8 cellular contexts compared by ENCODE assay signal in genomic region chr6:131135244-131136020, GRCh38. TPM values are rescaled to one million over a fixed set of nuclear protein-coding genes. Genes with fewer than 3 reads are reported as not detected.
DNase-seq lines count a peak whose midpoint lies in the region; ATAC-seq and TF ChIP-seq lines count a peak whose summit lies in the region.

AKAP7 (plus strand) TSS chr6:131135467; CDS start chr6:131135764, 297 bp downstream.

- no peaks in the 10 kb centered on the region for H3K4me1 Mint-ChIP-seq in activated T-helper 17 cell treated with anti-CD3 and anti-CD28 coated beads, Interleukin-2, amount 50 U/mL, for 72 hours
- H3K4me1 Mint-ChIP-seq in naive B cell, result peaks cover 17 to 30% (median 20%) of the 10 kb centered on the region in 3 donors
- peaks cover 18% of the 10 kb centered on the region for H3K4me1 Mint-ChIP-seq in stimulated activated memory B cell treated with anti-CD40 and anti-IgM and Interleukin-4, amounts not matched to agents 10 μg/mL and 1 μg/mL and 100 μg/mL, for 72 hours

- H3K4me1 ChIP-seq in PC-9 (replicated peaks; ENCODE audit: insufficient read depth), result peaks cover 7% of the 10 kb centered on the region; the same call in 1 of the 2 replicates
- H3K4me1 ChIP-seq in fibroblast of lung (ENCODE audit: control insufficient read depth, extremely low read depth, insufficient read depth, low read length), result peaks cover 2% of the 10 kb centered on the region

- no peaks in the 10 kb centered on the region; the same call in 1 of the 2 replicates for H3K27me3 ChIP-seq in PC-9 (ENCODE audit: insufficient read depth, low read depth)
- no peaks in the 10 kb centered on the region for H3K27me3 ChIP-seq in fibroblast of lung (ENCODE audit: control insufficient read depth, insufficient read depth, low read length)

- H3K36me3 ChIP-seq in PC-9 (ENCODE audit: low read depth) (no peaks in the 10 kb centered on the region), fibroblast of lung (ENCODE audit: control insufficient read depth, insufficient read depth, low read length) (no peaks in the 10 kb centered on the region)

- no peaks in the 10 kb centered on the region; the same call in none of the 2 replicates for H3F3A ChIP-seq in PC-9 (ENCODE audit: insufficient read depth, low read depth)

- POLR2A ChIA-PET in PC-9 (lab: Charles Lee; ENCODE audit: unreplicated experiment), result no interaction called here

- BruUV-seq in PC-9 (replicated peaks; lab: Mats Ljungman, UMichigan), result no TSS peak

- H3K4me3 ChIP-seq in PC-9 (peak within 1 kb of the TSS; percentile 65), fibroblast of lung (replicated peaks in 1 of 4; ENCODE audit: control extremely low read depth in 1 of 4, insufficient read depth in 1 of 4, low read depth in 3 of 4, low read length in 4 of 4) (peak within 1 kb of the TSS; percentile 60 to 87 (median 80))

- peak within 1 kb of the TSS; percentile 87 for H3K4me3 Mint-ChIP-seq in activated T-helper 17 cell treated with anti-CD3 and anti-CD28 coated beads, Interleukin-2, amount 50 U/mL, for 72 hours
- peak within 1 kb of the TSS; percentile 86 to 99 (median 98) for H3K4me3 Mint-ChIP-seq in naive B cell
- peak within 1 kb of the TSS; percentile 88 for H3K4me3 Mint-ChIP-seq in stimulated activated memory B cell treated with anti-CD40 and anti-IgM and Interleukin-4, amounts not matched to agents 10 μg/mL and 1 μg/mL and 100 μg/mL, for 72 hours

- H3K9me3 ChIP-seq in PC-9 (ENCODE audit: insufficient read depth, low read depth) (no peaks in the 10 kb centered on the region), fibroblast of lung (ENCODE audit: control insufficient read depth, insufficient read depth, low read depth, low read length) (no peaks in the 10 kb centered on the region)

- peak within 1 kb of the TSS; percentile 84 for H3K27ac Mint-ChIP-seq in activated T-helper 17 cell treated with anti-CD3 and anti-CD28 coated beads, Interleukin-2, amount 50 U/mL, for 72 hours
- H3K27ac Mint-ChIP-seq in naive B cell, result peak within 1 kb of the TSS; percentile 92 to 98 (median 97)
- H3K27ac Mint-ChIP-seq in stimulated activated memory B cell treated with anti-CD40 and anti-IgM and Interleukin-4, amounts not matched to agents 10 μg/mL and 1 μg/mL and 100 μg/mL, for 72 hours, result peak within 1 kb of the TSS; percentile 92

- H3K79me2 ChIP-seq in PC-9 (ENCODE audit: low read depth) (no peaks in the 10 kb centered on the region), fibroblast of lung (ENCODE audit: control insufficient read depth, insufficient read depth, low read length) (no peaks in the 10 kb centered on the region)

- intact Hi-C loops in PC-9 (cut with micrococcal nuclease; ENCODE audit: unreplicated experiment), result no loop called here

- CTCF ChIA-PET in PC-9 (lab: Charles Lee), result no interaction called here

- H3K27me3 Mint-ChIP-seq in activated T-helper 17 cell treated with anti-CD3 and anti-CD28 coated beads, Interleukin-2, amount 50 U/mL, for 72 hours, result no peaks in the 10 kb centered on the region
- no peaks in the 10 kb centered on the region for H3K27me3 Mint-ChIP-seq in naive B cell
- no peaks in the 10 kb centered on the region for H3K27me3 Mint-ChIP-seq in stimulated activated memory B cell treated with anti-CD40 and anti-IgM and Interleukin-4, amounts not matched to agents 10 μg/mL and 1 μg/mL and 100 μg/mL, for 72 hours

- peak within 1 kb of the TSS; percentile 85 for H3K4me2 ChIP-seq in PC-9
- H3K4me2 ChIP-seq in fibroblast of lung (ENCODE audit: extremely low read depth, insufficient read depth, low read length), result peak within 1 kb of the TSS; percentile 98

- H3K9me2 ChIP-seq in PC-9 (ENCODE audit: insufficient read depth), result no peaks in the 10 kb centered on the region

- peak within 1 kb of the TSS; percentile 37; the same call in 1 of the 2 replicates for H3K27ac ChIP-seq in PC-9
- H3K27ac ChIP-seq in fibroblast of lung (ENCODE audit: insufficient read depth, low read length), result peak within 1 kb of the TSS; percentile 62

- peak; percentile 65 for ATAC-seq in GM18519 (IDR thresholded peaks at IDR 0.05; ENCODE audit: low FRiP score, unreplicated experiment)
- peak; percentile 75 for ATAC-seq in HG03039 (IDR thresholded peaks at IDR 0.05; ENCODE audit: unreplicated experiment)
- peak; percentile 85 for ATAC-seq in activated T-helper 17 cell treated with anti-CD3 and anti-CD28 coated beads, Interleukin-2, amount 50 U/mL, for 72 hours (replicated peaks)
- peak; percentile 80 to 83 for ATAC-seq in naive B cell (ENCODE audit: low read depth in 2 of 2)
- ATAC-seq in stimulated activated memory B cell treated with anti-CD40 and anti-IgM and Interleukin-4, amounts not matched to agents 10 μg/mL and 1 μg/mL and 100 μg/mL, for 72 hours, result peak; percentile 88

- peak within 1 kb of the TSS; percentile 62 for H3K9ac ChIP-seq in fibroblast of lung (ENCODE audit: insufficient read depth, low read length)

- peak within 1 kb of the TSS; percentile 96 for H2AFZ ChIP-seq in PC-9
- peak within 1 kb of the TSS; percentile 86 for H2AFZ ChIP-seq in fibroblast of lung (ENCODE audit: low read length)

- H4K20me1 ChIP-seq in PC-9 (ENCODE audit: insufficient read depth) (no peaks in the 10 kb centered on the region), fibroblast of lung (ENCODE audit: control insufficient read depth, extremely low read depth, insufficient read depth, low read length) (no peaks in the 10 kb centered on the region)

- DNase-seq in 8988T (peak; percentile 60), PC-9 (peak; percentile 47 to 71), fibroblast of lung (ENCODE audit: low read depth in 2 of 2) (peak; percentile 61 to 64), naive B cell (peak; percentile 63)

- TF ChIP-seq CTCF in PC-9 (conservative IDR thresholded peaks at IDR 0.05) (no peak; the same call in 1 of the 2 replicates), fibroblast of lung (conservative IDR thresholded peaks at IDR 0.05 in 1 of 2, IDR thresholded peaks at IDR 0.05 in 1 of 2; ENCODE audit: low read depth in 1 of 2, low read length in 2 of 2) (no peak)

- H3K36me3 Mint-ChIP-seq in activated T-helper 17 cell treated with anti-CD3 and anti-CD28 coated beads, Interleukin-2, amount 50 U/mL, for 72 hours (ENCODE audit: low read depth), result no peaks in the 10 kb centered on the region
- H3K36me3 Mint-ChIP-seq in naive B cell, result no peaks in the 10 kb centered on the region
- H3K36me3 Mint-ChIP-seq in stimulated activated memory B cell treated with anti-CD40 and anti-IgM and Interleukin-4, amounts not matched to agents 10 μg/mL and 1 μg/mL and 100 μg/mL, for 72 hours, result no peaks in the 10 kb centered on the region

- H3K9me3 Mint-ChIP-seq in activated T-helper 17 cell treated with anti-CD3 and anti-CD28 coated beads, Interleukin-2, amount 50 U/mL, for 72 hours, result no peaks in the 10 kb centered on the region
- H3K9me3 Mint-ChIP-seq in naive B cell, result no peaks in the 10 kb centered on the region
- H3K9me3 Mint-ChIP-seq in stimulated activated memory B cell treated with anti-CD40 and anti-IgM and Interleukin-4, amounts not matched to agents 10 μg/mL and 1 μg/mL and 100 μg/mL, for 72 hours, result no peaks in the 10 kb centered on the region

RNA-seq across cellular contexts. Expression of gene AKAP7, which starts in this region (rescaled TPM):
- total RNA-seq in PC-9 (2021) (3.8 and 4.5 TPM in 2 replicates), fibroblast of lung (5.8 and 7.7 TPM in 2 replicates)
- total RNA-seq in activated T-helper 17 cell treated with anti-CD3 and anti-CD28 coated beads, Interleukin-2, amount 50 U/mL, for 72 hours, result 1 to 10 TPM; 2.5 to 2.9 TPM
- polyA plus RNA-seq in fibroblast of lung (3.1 and 3.5 TPM in 2 replicates), naive B cell (ENCODE audit: low read depth in 6 of 6) (10 to 100 TPM in 3 of 6 donors, 1 to 10 TPM in 3; 6.9 to 33.8 (median 10.5) TPM)
- 2.9 and 3.0 TPM in 2 replicates for polyA plus RNA-seq in fibroblast of lung (2012)
- not detected in 2 replicates for polyA minus RNA-seq in fibroblast of lung (ENCODE audit: low replicate concordance)

Comparison
In these comparisons a context has a peak if more than half of its experiments do, and no peak if none do; other contexts are left out.
1. Peak in every context shown above with its lines: DNase-seq, ATAC-seq, H3K4me3 ChIP-seq and H3K27ac ChIP-seq.